ENCODE assay signal across 8 cellular contexts in genomic region chr20:13819885-13820645, GRCh38.
DNase-seq lines count a peak whose midpoint lies in the region; ATAC-seq lines count a peak whose summit lies in the region.

No MANE protein-coding gene starts in this region.

- peak; percentile 82 for ATAC-seq in GM19372 (IDR thresholded peaks at IDR 0.05; ENCODE audit: low read depth, unreplicated experiment)
- peak; percentile 78 for ATAC-seq in HG03280 (IDR thresholded peaks at IDR 0.05; ENCODE audit: unreplicated experiment)

- DNase-seq in DMS53 (lab: John Stamatoyannopoulos, UW) (peak; percentile 88), NCI-H2227 (lab: John Stamatoyannopoulos, UW; ENCODE audit: unreplicated experiment) (peak; percentile 68), germinal center (ENCODE audit: low spot score) (peak; percentile 59), putamen (ENCODE audit: low spot score) (peak; percentile 40)
- peak; percentile 5 to 9 for DNase-seq in activated CD4-positive, alpha-beta T cell treated with anti-CD3 and anti-CD28 coated beads, Interleukin-2, amount 50 U/mL, for 48 hours
- DNase-seq in stimulated activated naive CD4-positive, alpha-beta T cell treated with Interleukin-2 at 50 U/mL for 16 hours (lab: John Stamatoyannopoulos, UW), result no peak
